8 cellular contexts compared by ENCODE assay signal in the genomic region with DNA sequence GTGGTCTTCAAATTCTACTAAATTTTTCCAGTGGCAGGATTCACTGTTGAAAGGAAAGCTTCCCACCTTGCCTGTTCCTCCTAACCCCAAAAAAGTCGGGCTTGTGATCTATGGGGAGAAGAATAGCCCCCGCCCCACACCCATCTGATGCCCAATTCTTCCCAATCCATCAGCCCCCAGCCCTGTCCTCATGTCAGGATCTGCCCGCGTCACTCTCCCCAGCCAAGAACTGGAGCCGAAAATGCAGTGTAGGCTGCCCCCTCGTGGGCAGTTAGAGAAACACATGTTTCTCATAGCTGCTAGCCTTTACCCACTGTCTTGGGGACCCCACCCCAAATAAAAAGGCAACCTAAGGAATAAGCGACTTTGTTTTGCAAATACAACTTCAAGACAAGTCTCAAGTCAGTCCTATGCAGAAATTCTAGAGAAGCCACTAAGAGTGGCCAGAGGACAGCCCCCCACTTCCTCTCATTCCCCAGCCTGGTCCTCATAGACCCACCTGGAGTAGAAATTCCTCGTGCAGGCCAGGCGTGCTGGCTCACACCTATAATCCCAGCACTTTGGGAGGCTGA. TPM values are rescaled to one million over a fixed set of nuclear protein-coding genes. Genes with fewer than 3 reads are reported as not detected.
DNase-seq lines count a peak whose midpoint lies in the region; ATAC-seq and TF ChIP-seq lines count a peak whose summit lies in the region.

No MANE protein-coding gene starts in this region.

- TF ChIP-seq CTCF in HL-60 (IDR thresholded peaks at IDR 0.05; ENCODE audit: insufficient read depth, low read length) (peak; percentile 29), progenitor cell of endocrine pancreas (IDR thresholded peaks at IDR 0.05; ENCODE audit: unreplicated experiment) (peak; percentile 83)

- H3K27me3 Mint-ChIP-seq in progenitor cell of endocrine pancreas = peaks cover 17% of the 10 kb centered on the region

- no peak overlapping the region for H3K4me3 Mint-ChIP-seq in progenitor cell of endocrine pancreas (ENCODE audit: low read depth)

- no peaks in the 10 kb centered on the region for H3K36me3 Mint-ChIP-seq in progenitor cell of endocrine pancreas (ENCODE audit: insufficient read depth)

- H3K27ac Mint-ChIP-seq in progenitor cell of endocrine pancreas = peak overlapping the region; percentile 19

- H3K27me3 ChIP-seq in HL-60 (ENCODE audit: insufficient read depth, poor library complexity, severe bottlenecking) = no peaks in the 10 kb centered on the region

- peaks cover 4% of the 10 kb centered on the region for H3K4me1 Mint-ChIP-seq in progenitor cell of endocrine pancreas (ENCODE audit: low read depth)

- ATAC-seq in Right ventricle myocardium inferior (peak; percentile 57), GM21360 (IDR thresholded peaks at IDR 0.05; ENCODE audit: unreplicated experiment) (no peak), HG03439 (IDR thresholded peaks at IDR 0.05; ENCODE audit: unreplicated experiment) (no peak)

- peak; percentile 84 for DNase-seq in D341Med (ENCODE audit: low spot score)
- peak in 1 of 2 experiments; percentile 66 for DNase-seq in HL-60 (ENCODE audit: low read depth in 1 of 2, low spot score in 1 of 2)
- DNase-seq in RKO (ENCODE audit: low spot score) = peak; percentile 69
- peak; percentile 66 for DNase-seq in activated naive CD4-positive, alpha-beta T cell treated with anti-CD3 and anti-CD28 coated beads, Interleukin-2, amount 50 U/mL, for 16 hours
- peak; percentile 82 for DNase-seq in Right ventricle myocardium inferior (ENCODE audit: missing footprints)
- DNase-seq in progenitor cell of endocrine pancreas (ENCODE audit: low spot score, unreplicated experiment) = peak; percentile 53

- intact Hi-C loops in Right ventricle myocardium inferior (cut with DNase I) = loop anchor here (1.0 to 10.0 kb wide), 3 partner anchors 74 to 396 kb away; a partner anchor contains a TSS

- no peak overlapping the region for H3K27ac ChIP-seq in HL-60 (replicated peaks)

- H3K9me3 Mint-ChIP-seq in progenitor cell of endocrine pancreas (ENCODE audit: low read depth) = no peaks in the 10 kb centered on the region

- H3K4me3 ChIP-seq in HL-60 (replicated peaks; ENCODE audit: insufficient read depth, low read length) = no peak overlapping the region

RNA-seq across cellular contexts. Expression of a gene that starts 13.0 kb away (rescaled TPM):
- 41.8 TPM for total RNA-seq in Right ventricle myocardium inferior
- 70.9 and 72.4 TPM in 2 replicates for total RNA-seq in progenitor cell of endocrine pancreas

RNA-seq across cellular contexts. Expression of a gene that starts 20.2 kb away (rescaled TPM):
- total RNA-seq in Right ventricle myocardium inferior (not detected), progenitor cell of endocrine pancreas (not detected in 2 replicates)

RNA-seq across cellular contexts. Expression of a gene that starts 43.5 kb away (rescaled TPM):
- total RNA-seq in Right ventricle myocardium inferior (0.32 TPM), progenitor cell of endocrine pancreas (1.5 and 2.8 TPM in 2 replicates)

RNA-seq across cellular contexts. Expression of a gene that starts 43.8 kb away (rescaled TPM):
- 21.9 TPM for total RNA-seq in Right ventricle myocardium inferior
- not detected in 2 replicates for total RNA-seq in progenitor cell of endocrine pancreas

RNA-seq across cellular contexts. Expression of a gene that starts 57.6 kb away (rescaled TPM):
- 2.8 TPM for total RNA-seq in Right ventricle myocardium inferior
- total RNA-seq in progenitor cell of endocrine pancreas = not detected in 2 replicates
